Comparison of ENCODE assay signal across 8 cellular contexts in genomic region chr6:137926207-137926731, GRCh38. TPM values are rescaled to one million over a fixed set of nuclear protein-coding genes. Genes with fewer than 3 reads are reported as not detected.
DNase-seq lines count a peak whose midpoint lies in the region; ATAC-seq, FAIRE-seq and TF ChIP-seq lines count a peak whose summit lies in the region.

No MANE protein-coding gene starts in this region.

- 0 out of 3 replicates have a peak, but pooled peaks have one; percentile 6 for ATAC-seq in GM12878
- no peak for ATAC-seq in naive thymus-derived CD4-positive, alpha-beta T cell

- TF ChIP-seq EP300 in GM12878 (IDR thresholded peaks at IDR 0.05; ENCODE audit: borderline replicate concordance in 1 of 2, control insufficient read depth in 1 of 2, low read depth in 2 of 2, low read length in 2 of 2) (no peak), esophagus muscularis mucosa (IDR thresholded peaks at IDR 0.05) (no peak)

- SMC1A ChIA-PET in GM12878 (lab: Charles Lee; ENCODE audit: uncharacterized antibody, unreplicated experiment), result interaction anchor here (0.7 to 34.9 kb wide), 20 partner anchors 8 to 269 kb away, joined by 3 to 1237 read pairs (median 4); partner anchors contain the start of gene TNFAIP3

- no peaks in the 10 kb centered on the region for H3K9me3 ChIP-seq in CD8-positive, alpha-beta memory T cell (ENCODE audit: low read length)
- H3K9me3 ChIP-seq in HUES6 (ENCODE audit: control insufficient read depth, insufficient read depth, low read depth, low read length) (no peaks in the 10 kb centered on the region), GM12878 (replicated peaks; ENCODE audit: control insufficient read depth, insufficient read depth, low read length) (no peaks in the 10 kb centered on the region), esophagus muscularis mucosa (no peaks in the 10 kb centered on the region)
- H3K9me3 ChIP-seq in naive thymus-derived CD4-positive, alpha-beta T cell (ENCODE audit: control insufficient read depth in 2 of 3, low read length in 3 of 3), result no peaks in the 10 kb centered on the region

- peaks cover 5% of the 10 kb centered on the region for H3K79me2 ChIP-seq in GM12878 (ENCODE audit: control insufficient read depth, insufficient read depth, low read length)

- TF ChIP-seq CTCF in GM12878 (IDR thresholded peaks at IDR 0.05 in 2 of 3, conservative IDR thresholded peaks at IDR 0.05 in 1 of 3; ENCODE audit: control insufficient read depth in 2 of 3, extremely low read depth in 1 of 3, insufficient read depth in 1 of 3, low read depth in 3 of 3, low read length in 3 of 3) (no peak), osteocyte (IDR thresholded peaks at IDR 0.05) (no peak), esophagus muscularis mucosa (IDR thresholded peaks at IDR 0.05) (no peak)

- no peak for TF ChIP-seq RAD21 in GM12878 (IDR thresholded peaks at IDR 0.05; ENCODE audit: insufficient read depth, low read depth, low read length)

- H3K27me3 ChIP-seq in CD8-positive, alpha-beta memory T cell (ENCODE audit: insufficient read depth, low read length, poor library complexity, severe bottlenecking), result no peaks in the 10 kb centered on the region
- no peaks in the 10 kb centered on the region for H3K27me3 ChIP-seq in HUES6 (ENCODE audit: control insufficient read depth, insufficient read depth, low read length)
- no peaks in the 10 kb centered on the region for H3K27me3 ChIP-seq in GM12878 (replicated peaks in 1 of 2; ENCODE audit: control insufficient read depth in 2 of 2, insufficient read depth in 2 of 2, low read length in 1 of 2)
- H3K27me3 ChIP-seq in naive thymus-derived CD4-positive, alpha-beta T cell (ENCODE audit: control insufficient read depth in 2 of 2, insufficient read depth in 2 of 2, low read length in 2 of 2), result no peaks in the 10 kb centered on the region
- H3K27me3 ChIP-seq in esophagus muscularis mucosa, result no peaks in the 10 kb centered on the region

- H3K9ac ChIP-seq in HUES6 (ENCODE audit: low read length), result no peak overlapping the region
- H3K9ac ChIP-seq in GM12878 (ENCODE audit: control insufficient read depth, insufficient read depth, low read length), result no peak overlapping the region

- H3K27ac ChIP-seq in CD8-positive, alpha-beta memory T cell (ENCODE audit: low read depth, low read length), result no peak overlapping the region
- no peak overlapping the region; the same call in 1 of the 2 replicates for H3K27ac ChIP-seq in HUES6 (ENCODE audit: low read depth, low read length)
- peak overlapping the region; percentile 98 for H3K27ac ChIP-seq in GM12878 (ENCODE audit: control insufficient read depth, insufficient read depth)
- no peak overlapping the region for H3K27ac ChIP-seq in naive thymus-derived CD4-positive, alpha-beta T cell (ENCODE audit: low read depth, low read length)
- no peak overlapping the region for H3K27ac ChIP-seq in esophagus muscularis mucosa (replicated peaks in 1 of 4)

- no peak overlapping the region for H3K4me3 ChIP-seq in CD8-positive, alpha-beta memory T cell (ENCODE audit: low read length)
- peak overlapping the region; percentile 2; the same call in 1 of the 2 replicates for H3K4me3 ChIP-seq in HUES6 (ENCODE audit: low read depth, low read length)
- no peak overlapping the region for H3K4me3 ChIP-seq in GM12878
- no peak overlapping the region for H3K4me3 ChIP-seq in naive thymus-derived CD4-positive, alpha-beta T cell (ENCODE audit: low read length)
- no peak overlapping the region for H3K4me3 ChIP-seq in esophagus muscularis mucosa

- POLR2A ChIA-PET in CD8-positive, alpha-beta memory T cell (lab: Charles Lee), result interaction anchor here (1.2 kb wide), 1 partner anchor 58 kb away, joined by 3 read pairs; no protein-coding TSS in a partner anchor
- POLR2A ChIA-PET in GM12878 (lab: Charles Lee), result interaction anchor here (0.6 to 9.2 kb wide), 16 partner anchors 9 to 259 kb away, joined by 3 to 153 read pairs (median 6); no protein-coding TSS in a partner anchor
- POLR2A ChIA-PET in naive thymus-derived CD4-positive, alpha-beta T cell (lab: Charles Lee), result interaction anchor here (1.7 to 2.4 kb wide), 2 partner anchors 8 to 54 kb away, joined by 4 to 8 read pairs; no protein-coding TSS in a partner anchor

- RAD21 ChIA-PET in GM12878 (lab: Charles Lee; ENCODE audit: unreplicated experiment), result interaction anchor here (1.1 to 5.8 kb wide), 15 partner anchors 8 to 267 kb away, joined by 3 to 75 read pairs (median 11); no protein-coding TSS in a partner anchor

- no peak overlapping the region for H3K4me3 Mint-ChIP-seq in CD8-positive, alpha-beta memory T cell
- H3K4me3 Mint-ChIP-seq in naive thymus-derived CD4-positive, alpha-beta T cell, result peak overlapping the region in 3 of 10 donors; percentile 11 to 82 (median 41)
- no peak overlapping the region for H3K4me3 Mint-ChIP-seq in osteocyte (ENCODE audit: unreplicated experiment)

- WGBS in GM12878 (ENCODE audit: insufficient coverage, insufficient replicate concordance, low lambda C conversion rate, missing lambda C conversion rate), result 57% methylated on average over 1 of the region's 1 CpG
- WGBS in esophagus muscularis mucosa, result 56% methylated on average over 1 of the region's 1 CpG

- no peaks in the 10 kb centered on the region for H4K20me1 ChIP-seq in GM12878 (ENCODE audit: control insufficient read depth, insufficient read depth)

- H3K36me3 ChIP-seq in CD8-positive, alpha-beta memory T cell (ENCODE audit: insufficient read depth, low read length), result no peaks in the 10 kb centered on the region
- H3K36me3 ChIP-seq in HUES6 (ENCODE audit: control insufficient read depth, insufficient read depth, low read length) (no peaks in the 10 kb centered on the region), GM12878 (ENCODE audit: control insufficient read depth in 2 of 2, insufficient read depth in 2 of 2, low read length in 1 of 2) (no peaks in the 10 kb centered on the region), esophagus muscularis mucosa (no peaks in the 10 kb centered on the region)
- H3K36me3 ChIP-seq in naive thymus-derived CD4-positive, alpha-beta T cell (ENCODE audit: control insufficient read depth in 2 of 3, insufficient read depth in 3 of 3, low read length in 3 of 3), result no peaks in the 10 kb centered on the region

- H3K4me1 ChIP-seq in CD8-positive, alpha-beta memory T cell (ENCODE audit: insufficient read depth, low read length), result peaks cover 24% of the 10 kb centered on the region
- H3K4me1 ChIP-seq in HUES6 (ENCODE audit: control insufficient read depth, insufficient read depth, low read length), result peaks cover 18% of the 10 kb centered on the region
- peaks cover 57% of the 10 kb centered on the region for H3K4me1 ChIP-seq in GM12878 (ENCODE audit: control insufficient read depth, insufficient read depth, low read length)
- H3K4me1 ChIP-seq in naive thymus-derived CD4-positive, alpha-beta T cell (ENCODE audit: control insufficient read depth in 2 of 2, insufficient read depth in 2 of 2, low read length in 2 of 2), result peaks cover 19 to 25% of the 10 kb centered on the region in 2 donors
- peaks cover 0 to 27% (median 15%) of the 10 kb centered on the region in 4 donors for H3K4me1 ChIP-seq in esophagus muscularis mucosa

- no peak for FAIRE-seq in GM12878 (lab: Jason Lieb, UNC)

- no peak overlapping the region for H3K4me2 ChIP-seq in GM12878 (ENCODE audit: control insufficient read depth, insufficient read depth)

- in situ Hi-C loops in GM12878 (cut with MboI), result no loop called here

- BruUV-seq in GM12878 (replicated peaks; lab: Mats Ljungman, UMichigan), result no TSS peak

- peaks cover 29 to 37% (median 33%) of the 10 kb centered on the region in 3 donors for H3K4me1 Mint-ChIP-seq in CD8-positive, alpha-beta memory T cell
- H3K4me1 Mint-ChIP-seq in naive thymus-derived CD4-positive, alpha-beta T cell, result peaks cover 24 to 56% (median 42%) of the 10 kb centered on the region in 7 donors
- H3K4me1 Mint-ChIP-seq in osteocyte (ENCODE audit: unreplicated experiment), result peaks cover 28% of the 10 kb centered on the region

- TF ChIP-seq POLR2A in GM12878 (IDR thresholded peaks at IDR 0.05; ENCODE audit: low read depth, low read length) (no peak), esophagus muscularis mucosa (IDR thresholded peaks at IDR 0.05; ENCODE audit: low read depth) (no peak)

- CTCF ChIA-PET in CD8-positive, alpha-beta memory T cell (lab: Charles Lee), result interaction anchor here (1.7 kb wide), 1 partner anchor 59 kb away, joined by 4 read pairs; the partner anchor contains the start of gene TNFAIP3
- CTCF ChIA-PET in GM12878 (lab: Yijun Ruan, JAX), result interaction anchor here (1.4 to 6.1 kb wide), 10 partner anchors 10 to 127 kb away, joined by 3 to 102 read pairs (median 8); no protein-coding TSS in a partner anchor
- CTCF ChIA-PET in naive thymus-derived CD4-positive, alpha-beta T cell (lab: Charles Lee), result interaction anchor here (1.2 kb wide), 1 partner anchor 16 kb away, joined by 4 read pairs; no protein-coding TSS in a partner anchor

- DNase-seq in CD8-positive, alpha-beta memory T cell, result no peak
- DNase-seq in GM12878 (ENCODE audit: low read depth, low spot score) (no peak), NCI-H524 treated with DMSO at 0.1 percent for 48 hours (lab: John Stamatoyannopoulos, UW) (no peak), osteocyte (ENCODE audit: extremely low spot score, unreplicated experiment) (no peak), esophagus muscularis mucosa (ENCODE audit: extremely low spot score) (no peak)
- DNase-seq in naive thymus-derived CD4-positive, alpha-beta T cell, result no peak
- no peak for DNase-seq in activated CD4-positive, CD25-positive, alpha-beta regulatory T cell treated with anti-CD3 and anti-CD28 coated beads, Interleukin-2, amount 50 U/mL, for 72 hours

- H3K27me3 Mint-ChIP-seq in CD8-positive, alpha-beta memory T cell, result no peaks in the 10 kb centered on the region
- no peaks in the 10 kb centered on the region for H3K27me3 Mint-ChIP-seq in naive thymus-derived CD4-positive, alpha-beta T cell
- H3K27me3 Mint-ChIP-seq in osteocyte (ENCODE audit: unreplicated experiment), result no peaks in the 10 kb centered on the region

- H3K36me3 Mint-ChIP-seq in CD8-positive, alpha-beta memory T cell, result no peaks in the 10 kb centered on the region
- H3K36me3 Mint-ChIP-seq in naive thymus-derived CD4-positive, alpha-beta T cell, result peaks cover 0 to 5% (median 0%) of the 10 kb centered on the region in 5 donors
- H3K36me3 Mint-ChIP-seq in osteocyte (ENCODE audit: unreplicated experiment), result no peaks in the 10 kb centered on the region

- intact Hi-C loops in GM12878 (cut with micrococcal nuclease; ENCODE audit: unreplicated experiment), result loop anchor here (1.0 to 10.0 kb wide), 5 partner anchors 14 to 824 kb away; no protein-coding TSS in a partner anchor
- intact Hi-C loops in naive thymus-derived CD4-positive, alpha-beta T cell (cut with micrococcal nuclease), result loop anchor here (2.0 to 5.0 kb wide), 3 partner anchors 15 to 219 kb away; no protein-coding TSS in a partner anchor
- intact Hi-C loops in esophagus muscularis mucosa (cut with DNase I), result no loop called here

- peak overlapping the region; percentile 2 for H2AFZ ChIP-seq in GM12878 (ENCODE audit: control insufficient read depth, low read depth, low read length)

- no peaks in the 10 kb centered on the region for H3K9me3 Mint-ChIP-seq in CD8-positive, alpha-beta memory T cell
- H3K9me3 Mint-ChIP-seq in naive thymus-derived CD4-positive, alpha-beta T cell, result peaks cover 0 to 2% (median 0%) of the 10 kb centered on the region in 11 donors
- no peaks in the 10 kb centered on the region for H3K9me3 Mint-ChIP-seq in osteocyte (ENCODE audit: unreplicated experiment)

- H3K27ac Mint-ChIP-seq in CD8-positive, alpha-beta memory T cell, result peak overlapping the region in 5 of 8 donors; percentile 9 to 86 (median 66)
- H3K27ac Mint-ChIP-seq in naive thymus-derived CD4-positive, alpha-beta T cell, result peak overlapping the region in 5 of 9 donors; percentile 48 to 93 (median 80)
- H3K27ac Mint-ChIP-seq in osteocyte (ENCODE audit: unreplicated experiment), result no peak overlapping the region

RNA-seq across cellular contexts. Expression of gene TNFAIP3, which starts 59.2 kb away (rescaled TPM):
- total RNA-seq in CD8-positive, alpha-beta memory T cell, result 100 to 1,000 TPM; 267 to 298 TPM
- polyA plus RNA-seq in CD8-positive, alpha-beta memory T cell, result 127 TPM
- 258 and 260 TPM in 2 replicates for total RNA-seq in GM12878 (2013; cell fraction: nucleolus; rRNA removed)
- total RNA-seq in GM12878 (2014; rRNA removed) (84.0 and 96.8 TPM in 2 replicates), GM12878 (2014; rRNA removed; fragmentation: Illumina TruSeq; extraction: Trizol) (81.4 and 82.4 TPM in 2 replicates), GM12878 (2021) (220 and 229 TPM in 2 replicates), osteocyte (12.0 and 17.4 TPM in 2 replicates), esophagus muscularis mucosa (10 to 100 TPM; 21.0 to 54.3 (median 29.8) TPM)
- polyA plus RNA-seq in GM12878 (2011; ENCODE audit: low read depth), result 59.4 TPM
- polyA plus RNA-seq in GM12878 (2011; rRNA removed) (308 and 350 TPM in 2 replicates), GM12878 (2014; fragmentation: Illumina TruSeq; extraction: Trizol) (149 and 171 TPM in 2 replicates), GM12878 (2014; fragmentation: Nextera tagmentation; extraction: Ambion mirVana) (10 to 100 TPM; 18.0 to 31.5 TPM), GM12878 (2014; rRNA removed) (138 and 149 TPM in 2 replicates), GM12878 (2016; fragmentation: Nextera tagmentation; extraction: Ambion mirVana) (100 to 1,000 TPM; 126 to 128 TPM)
- polyA plus RNA-seq in GM12878 (2011; cell fraction: cytosol; rRNA removed), result 204 and 210 TPM in 2 replicates
- 565 and 695 TPM in 2 replicates for polyA plus RNA-seq in GM12878 (2011; cell fraction: nucleus; rRNA removed)
- 64.6 and 107 TPM in 2 replicates for polyA plus RNA-seq in GM12878 (2012)
- 268 and 281 TPM in 2 replicates for polyA minus RNA-seq in GM12878 (2011; rRNA and poly(A)+ RNA removed)
- 95.9 and 104 TPM in 2 replicates for polyA minus RNA-seq in GM12878 (2011; cell fraction: cytosol; rRNA and poly(A)+ RNA removed)
- polyA minus RNA-seq in GM12878 (2011; cell fraction: nucleus; rRNA and poly(A)+ RNA removed), result 243 and 270 TPM in 2 replicates
- total RNA-seq in naive thymus-derived CD4-positive, alpha-beta T cell, result 1,000 to 10,000 TPM in 2 of 5 experiments, 100 to 1,000 TPM in 3; 135 to 2,915 (median 141) TPM
- 10 to 100 TPM; 66.6 to 90.5 TPM for polyA plus RNA-seq in naive thymus-derived CD4-positive, alpha-beta T cell
